In the genomic region with DNA sequence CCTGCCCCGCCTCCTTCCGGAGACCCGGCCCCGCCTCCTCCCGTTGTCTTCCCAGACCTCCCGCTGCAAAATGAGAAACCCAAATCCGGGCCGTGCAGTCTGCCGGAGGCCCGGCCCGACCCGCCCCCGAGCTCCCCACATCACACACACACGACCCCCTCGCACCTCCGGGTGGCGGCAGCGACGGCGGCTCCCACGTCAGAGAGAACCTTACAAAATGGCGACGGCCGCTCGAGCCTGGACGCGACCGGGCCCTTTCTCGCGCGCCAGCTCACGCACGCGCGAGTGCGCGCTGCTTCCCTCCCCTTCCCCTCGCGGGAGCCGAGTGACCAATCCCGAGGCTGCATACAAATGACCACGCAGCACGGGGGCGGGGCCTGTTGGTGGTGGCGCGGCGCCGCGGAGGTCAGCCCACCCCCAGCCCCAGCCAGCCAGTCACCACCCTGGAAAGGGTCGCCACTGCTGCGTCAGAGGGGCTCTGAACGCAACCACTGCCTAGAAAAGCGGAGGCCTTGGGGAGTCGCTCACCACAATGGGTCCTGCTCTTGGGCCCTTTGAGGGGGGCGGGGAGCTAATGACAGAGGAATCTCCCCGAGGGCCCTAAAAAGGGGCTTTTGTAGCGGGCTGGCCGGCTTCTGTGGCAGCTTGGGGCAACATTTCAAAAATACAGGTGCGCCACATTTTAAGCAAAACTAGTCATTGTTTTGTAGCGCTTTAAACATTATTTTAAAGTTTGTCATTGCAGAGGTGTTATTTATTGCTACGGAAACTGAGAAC, we compare ENCODE assay signal across 8 cellular contexts. TPM values are rescaled to one million over a fixed set of nuclear protein-coding genes. Genes with fewer than 3 reads are reported as not detected.
DNase-seq lines count a peak whose midpoint lies in the region; ATAC-seq and TF ChIP-seq lines count a peak whose summit lies in the region.

A gene with protein sequence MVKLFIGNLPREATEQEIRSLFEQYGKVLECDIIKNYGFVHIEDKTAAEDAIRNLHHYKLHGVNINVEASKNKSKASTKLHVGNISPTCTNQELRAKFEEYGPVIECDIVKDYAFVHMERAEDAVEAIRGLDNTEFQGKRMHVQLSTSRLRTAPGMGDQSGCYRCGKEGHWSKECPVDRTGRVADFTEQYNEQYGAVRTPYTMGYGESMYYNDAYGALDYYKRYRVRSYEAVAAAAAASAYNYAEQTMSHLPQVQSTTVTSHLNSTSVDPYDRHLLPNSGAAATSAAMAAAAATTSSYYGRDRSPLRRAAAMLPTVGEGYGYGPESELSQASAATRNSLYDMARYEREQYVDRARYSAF (minus strand): TSS at position 289 of the 777 bp plus-strand sequence. CDS start 808 bp downstream, outside the sequence.

- peaks cover 1% of the 10 kb centered on the region for H3F3A ChIP-seq in PC-3 (ENCODE audit: low read length, unreplicated experiment)

- H3K4me1 ChIP-seq in PC-3 (ENCODE audit: insufficient read depth, low read length) (peaks cover 35% of the 10 kb centered on the region), mucosa of descending colon (ENCODE audit: low read depth) (peaks cover 18% of the 10 kb centered on the region)

- no peaks in the 10 kb centered on the region for H3K27me3 ChIP-seq in PC-3 (ENCODE audit: low read length)

- H3K9me2 ChIP-seq in PC-3 (replicated peaks; ENCODE audit: low read length) = no peaks in the 10 kb centered on the region

- TF ChIP-seq CTCF in PC-3 (conservative IDR thresholded peaks at IDR 0.05; ENCODE audit: low read depth, low read length) (no peak), mucosa of descending colon (IDR thresholded peaks at IDR 0.05) (no peak)

- H4K20me1 ChIP-seq in PC-3 (ENCODE audit: low read length) = no peaks in the 10 kb centered on the region

- peak within 1 kb of the TSS; percentile 87 for H3K9ac ChIP-seq in PC-3 (ENCODE audit: low read length)

- H3K4me2 ChIP-seq in PC-3 (ENCODE audit: low read length) = peak within 1 kb of the TSS; percentile 85

- H3K9me3 ChIP-seq in PC-3 (ENCODE audit: low read length) (no peaks in the 10 kb centered on the region), mucosa of descending colon (no peaks in the 10 kb centered on the region)

- peak within 1 kb of the TSS; percentile 86 for H3K4me3 ChIP-seq in Jurkat, Clone E6-1 (ENCODE audit: low read length)
- H3K4me3 ChIP-seq in PC-3 (ENCODE audit: low read length) (peak within 1 kb of the TSS; percentile 68), mucosa of descending colon (peak within 1 kb of the TSS; percentile 25)

- H3K27ac ChIP-seq in PC-3 (ENCODE audit: low read length) = peak within 1 kb of the TSS; percentile 86
- H3K27ac ChIP-seq in epithelial cell of prostate = peak within 1 kb of the TSS; percentile 87

- peak; percentile 84 for DNase-seq in DMS153 treated with DMSO at 0.1 percent for 48 hours (lab: John Stamatoyannopoulos, UW; ENCODE audit: unreplicated experiment)
- DNase-seq in Jurkat, Clone E6-1 (ENCODE audit: low read depth, low spot score) = peak; percentile 95
- DNase-seq in PC-3 = peak; percentile 97
- peak; percentile 83 for DNase-seq in activated T-cell treated with anti-CD3 and anti-CD28 coated beads for 4 hours
- peak; percentile 52 for DNase-seq in epithelial cell of prostate (ENCODE audit: low read depth, low spot score)
- DNase-seq in mucosa of descending colon = peak; percentile 97
- DNase-seq in stimulated activated CD8-positive, alpha-beta memory T cell treated with anti-CD3 and anti-CD28 coated beads, Interleukin-4, amount 100 ng/mL, for 1 hour (ENCODE audit: low read depth in 2 of 2, low spot score in 1 of 2) = peak; percentile 89 to 90

- H3K36me3 ChIP-seq in PC-3 (ENCODE audit: low read depth, low read length) = peaks cover 17% of the 10 kb centered on the region
- no peaks in the 10 kb centered on the region for H3K36me3 ChIP-seq in mucosa of descending colon (ENCODE audit: low read depth)

- no TSS peak for BruUV-seq in PC-3 (replicated peaks; lab: Mats Ljungman, UMichigan)

- intact Hi-C loops in PC-3 (cut with micrococcal nuclease) = loop anchor here (1.0 to 2.0 kb wide), 3 partner anchors 84 to 269 kb away; a partner anchor contains a TSS
- intact Hi-C loops in mucosa of descending colon (cut with DNase I, micrococcal nuclease) = loop anchor here in 1 of 2 donors (5.0 to 10.0 kb wide), 2 partner anchors 100 to 263 kb away; no protein-coding TSS in a partner anchor

- peak within 1 kb of the TSS; percentile 75 for H2AFZ ChIP-seq in PC-3 (ENCODE audit: low read length)

- CTCF ChIA-PET in PC-3 (lab: Charles Lee) = interaction anchor here (0.7 to 1.8 kb wide), 6 partner anchors 36 to 271 kb away, joined by 3 to 7 read pairs (median 4); a partner anchor contains a TSS

- ATAC-seq in GM21717 (IDR thresholded peaks at IDR 0.05; ENCODE audit: unreplicated experiment) (peak; percentile 72), PC-3 (peak; percentile 92), mucosa of descending colon (peak; percentile 97)

- POLR2A ChIA-PET in PC-3 (lab: Charles Lee; ENCODE audit: unreplicated experiment) = interaction anchor here (0.5 to 1.0 kb wide), 5 partner anchors 40 to 164 kb away, joined by 3 to 8 read pairs (median 4); a partner anchor contains a TSS

- H3K79me2 ChIP-seq in PC-3 (ENCODE audit: low read length) = peaks cover 46% of the 10 kb centered on the region

RNA-seq across cellular contexts. Expression of the gene that starts here (rescaled TPM):
- 42.3 TPM for polyA plus RNA-seq in Jurkat, Clone E6-1 (2012; ENCODE audit: insufficient read depth, insufficient read length)
- total RNA-seq in PC-3 (2014; rRNA removed) (31.4 and 40.2 TPM in 2 replicates), mucosa of descending colon (10 to 100 TPM; 16.7 to 22.7 (median 16.7) TPM)

Comparison
In these comparisons a context has a peak if more than half of its experiments do, and no peak if none do; other contexts are left out.
1. Peak in every context shown above with its lines: DNase-seq, ATAC-seq, H3K4me3 ChIP-seq and H3K27ac ChIP-seq.
2. H3K4me3 ChIP-seq: peak in every context shown above with its lines; median percentile 86 in Jurkat, Clone E6-1; 68 in PC-3; 25 in mucosa of descending colon.